In genomic region chr5:66987949-66988838, GRCh38 we compare ENCODE assay signal across 9 cellular contexts.
DNase-seq lines count a peak whose midpoint lies in the region; ATAC-seq and TF ChIP-seq lines count a peak whose summit lies in the region.
"Had no signal": no experiment of that assay in that cellular context is flagged by ENCODE, and none has a peak within 500 bp of the region (broad histone marks: within the 10 kb centered on the region; RNA-seq: fewer than 3 reads in every experiment).

No MANE protein-coding gene starts in this region.

- TF ChIP-seq CTCF in RWPE2 (IDR thresholded peaks at IDR 0.05; ENCODE audit: poor library complexity, severe bottlenecking): peak; percentile 95
- TF ChIP-seq CTCF in omental fat pad (IDR thresholded peaks at IDR 0.05): peak in 2 of 3 donors; percentile 57 to 67

- H3K4me3 ChIP-seq in RWPE2 (ENCODE audit: severe bottlenecking): no peak overlapping the region

- H3K27me3 ChIP-seq in RWPE2 (ENCODE audit: insufficient read depth, poor library complexity, severe bottlenecking): no peaks in the 10 kb centered on the region

- H3K27me3 Mint-ChIP-seq in activated T-cell treated with anti-CD3 and anti-CD28 coated beads, Interleukin-2, amount 50 U/mL, for 72 hours (ENCODE audit: low read depth): peaks cover 9% of the 10 kb centered on the region

- H3K9me3 ChIP-seq in RWPE2 (ENCODE audit: severe bottlenecking): no peaks in the 10 kb centered on the region

- peak; percentile 52 to 54 for ATAC-seq in activated T-cell treated with anti-CD3 and anti-CD28 coated beads, Interleukin-2, amount 50 U/mL, for 72 hours (replicated peaks in 1 of 2)
- ATAC-seq in HG03159 (IDR thresholded peaks at IDR 0.05; ENCODE audit: unreplicated experiment) (peak; percentile 92), RWPE2 (ENCODE audit: low read depth) (peak; percentile 59), omental fat pad (ENCODE audit: low FRiP score) (no peak)

- no peak overlapping the region for H3K4me3 Mint-ChIP-seq in activated T-cell treated with anti-CD3 and anti-CD28 coated beads, Interleukin-2, amount 50 U/mL, for 72 hours
- H3K4me3 Mint-ChIP-seq: dendritic cell treated with granulocyte-macrophage colony-stimulating factor and Interleukin-4, amounts not matched to agents 40 ng/mL and 50 ng/mL, for 4 days had no signal

- H3K9me3 Mint-ChIP-seq in activated T-cell treated with anti-CD3 and anti-CD28 coated beads, Interleukin-2, amount 50 U/mL, for 72 hours: no peaks in the 10 kb centered on the region
- H3K9me3 Mint-ChIP-seq: dendritic cell treated with granulocyte-macrophage colony-stimulating factor and Interleukin-4, amounts not matched to agents 40 ng/mL and 50 ng/mL, for 4 days had no signal

- peaks cover 6% of the 10 kb centered on the region for H3K4me1 Mint-ChIP-seq in activated T-cell treated with anti-CD3 and anti-CD28 coated beads, Interleukin-2, amount 50 U/mL, for 72 hours (ENCODE audit: low read depth)

- H3K36me3 ChIP-seq in RWPE2 (ENCODE audit: low read depth): no peaks in the 10 kb centered on the region

- peaks cover 13% of the 10 kb centered on the region for H3K4me1 ChIP-seq in RWPE2 (ENCODE audit: insufficient read depth, poor library complexity, severe bottlenecking)

- no peak for DNase-seq in activated T-cell treated with anti-CD3 and anti-CD28 coated beads, Interleukin-2, amount 50 U/mL, for 72 hours
- no peak for DNase-seq in activated T-cell treated with anti-CD3 and anti-CD28 coated beads, Interleukin-2, amount 50 U/mL, for 1 hour
- DNase-seq in RWPE2 (ENCODE audit: low spot score) (no peak), erythroblast (lab: John Stamatoyannopoulos, UW) (peak; percentile 14 to 32), omental fat pad (ENCODE audit: low spot score) (no peak), GDM1 (lab: John Stamatoyannopoulos, UW) (no peak)
- no peak for DNase-seq in stimulated activated CD4-positive, alpha-beta T cell treated with anti-CD3 and anti-CD28 coated beads, Interleukin-1b, Interleukin-23, amount 100 ng/mL, for 48 hours

- H3K27ac Mint-ChIP-seq in activated T-cell treated with anti-CD3 and anti-CD28 coated beads, Interleukin-2, amount 50 U/mL, for 72 hours: peak overlapping the region; percentile 68
- H3K27ac Mint-ChIP-seq: dendritic cell treated with granulocyte-macrophage colony-stimulating factor and Interleukin-4, amounts not matched to agents 40 ng/mL and 50 ng/mL, for 4 days had no signal

- no peak overlapping the region for H3K27ac ChIP-seq in RWPE2 (ENCODE audit: poor library complexity, severe bottlenecking)

- no peaks in the 10 kb centered on the region for H3K36me3 Mint-ChIP-seq in activated T-cell treated with anti-CD3 and anti-CD28 coated beads, Interleukin-2, amount 50 U/mL, for 72 hours (ENCODE audit: insufficient read depth in 2 of 2)

- no peak for TF ChIP-seq POLR2A in erythroblast (IDR thresholded peaks at IDR 0.05; ENCODE audit: low read length)

Comparison
In these comparisons a context has a peak if more than half of its experiments do, and no peak if none do; other contexts are left out.
1. DNase-seq: peak in erythroblast (2 of 2); none in activated T-cell treated with anti-CD3 and anti-CD28 coated beads, Interleukin-2, amount 50 U/mL, for 72 hours (0 of 2), activated T-cell treated with anti-CD3 and anti-CD28 coated beads, Interleukin-2, amount 50 U/mL, for 1 hour (single experiment), RWPE2 (single experiment), omental fat pad (single experiment), GDM1 (single experiment) and stimulated activated CD4-positive, alpha-beta T cell treated with anti-CD3 and anti-CD28 coated beads, Interleukin-1b, Interleukin-23, amount 100 ng/mL, for 48 hours (single experiment).